ENCODE assay signal across 1 cellular context in the genomic region with DNA sequence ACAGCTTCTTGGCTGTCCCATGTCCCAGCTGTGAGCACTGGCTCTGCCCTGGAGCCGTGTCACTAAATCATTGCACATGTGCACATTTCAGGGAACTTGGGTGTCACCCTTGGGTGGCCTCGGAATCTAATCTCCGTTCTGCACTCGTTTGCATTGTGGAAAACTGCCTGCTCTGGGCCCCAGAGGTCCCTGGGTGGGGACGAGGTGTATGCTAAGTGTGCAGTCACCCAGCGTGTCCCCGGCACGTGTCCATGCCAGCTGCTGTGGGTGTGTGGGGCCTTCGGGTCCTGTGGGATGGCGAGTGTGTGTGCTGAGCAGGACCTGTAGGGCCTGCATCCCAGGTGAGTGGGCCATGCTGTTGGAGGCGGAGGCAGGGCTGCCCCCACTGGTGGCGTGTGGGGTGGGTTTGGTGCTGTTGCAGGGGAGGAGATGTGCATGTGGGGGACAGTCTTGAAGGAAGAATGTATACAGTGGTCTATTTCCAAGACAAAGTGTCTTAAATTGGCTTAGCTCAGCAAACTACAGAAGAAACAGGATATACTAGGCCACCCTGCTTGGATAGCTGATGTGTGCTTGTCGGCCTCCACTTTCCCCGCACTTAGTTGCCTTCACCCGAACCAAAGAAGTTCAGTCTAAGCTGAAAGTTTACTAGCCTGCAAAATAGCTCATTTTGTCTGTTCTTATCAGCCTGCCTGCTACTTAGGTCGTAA.
A peak's percentile ranks its signal among the peaks of the same experiment; 100 is the strongest.
TF ChIP-seq lines count a peak whose summit lies in the region.

No MANE protein-coding gene starts in this region.

TF ChIP-seq in K562, 482 proteins besides CTCF, POLR2A, EP300 and RAD21 (continued from another document and continues in another):
- TF ChIP-seq, protein P1, sequence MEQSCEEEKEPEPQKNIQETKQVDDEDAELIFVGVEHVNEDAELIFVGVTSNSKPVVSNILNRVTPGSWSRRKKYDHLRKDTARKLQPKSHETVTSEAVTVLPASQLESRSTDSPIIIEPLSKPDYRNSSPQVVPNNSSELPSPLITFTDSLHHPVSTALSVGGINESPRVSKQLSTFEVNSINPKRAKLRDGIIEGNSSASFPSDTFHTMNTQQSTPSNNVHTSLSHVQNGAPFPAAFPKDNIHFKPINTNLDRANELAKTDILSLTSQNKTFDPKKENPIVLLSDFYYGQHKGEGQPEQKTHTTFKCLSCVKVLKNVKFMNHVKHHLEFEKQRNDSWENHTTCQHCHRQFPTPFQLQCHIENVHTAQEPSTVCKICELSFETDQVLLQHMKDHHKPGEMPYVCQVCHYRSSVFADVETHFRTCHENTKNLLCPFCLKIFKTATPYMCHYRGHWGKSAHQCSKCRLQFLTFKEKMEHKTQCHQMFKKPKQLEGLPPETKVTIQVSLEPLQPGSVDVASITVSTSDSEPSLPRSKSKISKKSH (CRISPR knock-in tag; IDR thresholded peaks at IDR 0.05) = no peak
- TF ChIP-seq RBM22 (IDR thresholded peaks at IDR 0.05; ENCODE audit: low read depth, low read length, poor library complexity, severe bottlenecking) (no peak), ZNF224 (CRISPR knock-in tag; IDR thresholded peaks at IDR 0.05) (no peak), KDM4B (IDR thresholded peaks at IDR 0.05; ENCODE audit: borderline replicate concordance in 2 of 2, low read depth in 1 of 2) (no peak), ZNF239 (CRISPR knock-in tag; IDR thresholded peaks at IDR 0.05) (no peak), FOXA3 (CRISPR knock-in tag; conservative IDR thresholded peaks at IDR 0.05 in 1 of 2, IDR thresholded peaks at IDR 0.05 in 1 of 2) (no peak), SMAD1 (IDR thresholded peaks at IDR 0.05; ENCODE audit: low read depth, low read length, partially characterized antibody) (no peak), NONO (IDR thresholded peaks at IDR 0.05; ENCODE audit: low read depth in 2 of 2, low read length in 1 of 2) (peak in 1 of 2 experiments; percentile 33; a peak in 1 of 4 replicates), FOS (IDR thresholded peaks at IDR 0.05; ENCODE audit: extremely low read depth, insufficient read length) (no peak), FIP1L1 (IDR thresholded peaks at IDR 0.05; ENCODE audit: low read depth, low read length, poor library complexity, severe bottlenecking) (no peak), GABPA (tag; conservative IDR thresholded peaks at IDR 0.05; ENCODE audit: low read depth) (no peak), POLR2AphosphoS2 (IDR thresholded peaks at IDR 0.05; ENCODE audit: low read length) (0 out of 2 replicates have a peak, but pooled peaks have one; percentile 43), YBX1 (IDR thresholded peaks at IDR 0.05) (no peak), NRF1 (conservative IDR thresholded peaks at IDR 0.05 in 1 of 2, IDR thresholded peaks at IDR 0.05 in 1 of 2) (0 out of 4 replicates have a peak, but pooled peaks of 1 of the 2 experiments have one; percentile 27), MTF1 (CRISPR knock-in tag; IDR thresholded peaks at IDR 0.05; ENCODE audit: borderline replicate concordance) (no peak), CHD4 (IDR thresholded peaks at IDR 0.05; ENCODE audit: insufficient read depth, insufficient replicate concordance, low read depth, low read length, poor library complexity, severe bottlenecking) (no peak), DDX20 (tag; IDR thresholded peaks at IDR 0.05; ENCODE audit: low read depth) (no peak), SRF (CRISPR knock-in tag; IDR thresholded peaks at IDR 0.05) (no peak), CBX5 (IDR thresholded peaks at IDR 0.05; ENCODE audit: borderline replicate concordance, low read depth) (no peak), ZFX (CRISPR knock-in tag; IDR thresholded peaks at IDR 0.05) (no peak), ZFPM2 (CRISPR knock-in tag; IDR thresholded peaks at IDR 0.05) (no peak), ZFP36 (IDR thresholded peaks at IDR 0.05; ENCODE audit: low read depth, low read length, partially characterized antibody) (peak; percentile 44), CBX1 (IDR thresholded peaks at IDR 0.05; ENCODE audit: low read depth) (no peak), HCFC1 (IDR thresholded peaks at IDR 0.05; ENCODE audit: low read depth, low read length) (no peak), YY1 (IDR thresholded peaks at IDR 0.05; ENCODE audit: borderline replicate concordance in 1 of 3, control insufficient read depth in 1 of 3, extremely low read depth in 1 of 3, insufficient read depth in 3 of 3, insufficient read length in 1 of 3, insufficient replicate concordance in 2 of 3, low read depth in 1 of 3, low read length in 2 of 3) (no peak), RBM25 (IDR thresholded peaks at IDR 0.05; ENCODE audit: low read depth, low read length, severe bottlenecking) (no peak), SRSF7 (optimal IDR thresholded peaks at IDR 0.05; ENCODE audit: low read depth, low read length) (no peak), ZNF507 (tag; conservative IDR thresholded peaks at IDR 0.05) (no peak), ZNF347 (CRISPR knock-in tag; IDR thresholded peaks at IDR 0.05; ENCODE audit: low read depth) (no peak)
- TF ChIP-seq, protein P2, sequence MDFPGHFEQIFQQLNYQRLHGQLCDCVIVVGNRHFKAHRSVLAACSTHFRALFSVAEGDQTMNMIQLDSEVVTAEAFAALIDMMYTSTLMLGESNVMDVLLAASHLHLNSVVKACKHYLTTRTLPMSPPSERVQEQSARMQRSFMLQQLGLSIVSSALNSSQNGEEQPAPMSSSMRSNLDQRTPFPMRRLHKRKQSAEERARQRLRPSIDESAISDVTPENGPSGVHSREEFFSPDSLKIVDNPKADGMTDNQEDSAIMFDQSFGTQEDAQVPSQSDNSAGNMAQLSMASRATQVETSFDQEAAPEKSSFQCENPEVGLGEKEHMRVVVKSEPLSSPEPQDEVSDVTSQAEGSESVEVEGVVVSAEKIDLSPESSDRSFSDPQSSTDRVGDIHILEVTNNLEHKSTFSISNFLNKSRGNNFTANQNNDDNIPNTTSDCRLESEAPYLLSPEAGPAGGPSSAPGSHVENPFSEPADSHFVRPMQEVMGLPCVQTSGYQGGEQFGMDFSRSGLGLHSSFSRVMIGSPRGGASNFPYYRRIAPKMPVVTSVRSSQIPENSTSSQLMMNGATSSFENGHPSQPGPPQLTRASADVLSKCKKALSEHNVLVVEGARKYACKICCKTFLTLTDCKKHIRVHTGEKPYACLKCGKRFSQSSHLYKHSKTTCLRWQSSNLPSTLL (IDR thresholded peaks at IDR 0.05) = no peak
- TF ChIP-seq, protein P3, sequence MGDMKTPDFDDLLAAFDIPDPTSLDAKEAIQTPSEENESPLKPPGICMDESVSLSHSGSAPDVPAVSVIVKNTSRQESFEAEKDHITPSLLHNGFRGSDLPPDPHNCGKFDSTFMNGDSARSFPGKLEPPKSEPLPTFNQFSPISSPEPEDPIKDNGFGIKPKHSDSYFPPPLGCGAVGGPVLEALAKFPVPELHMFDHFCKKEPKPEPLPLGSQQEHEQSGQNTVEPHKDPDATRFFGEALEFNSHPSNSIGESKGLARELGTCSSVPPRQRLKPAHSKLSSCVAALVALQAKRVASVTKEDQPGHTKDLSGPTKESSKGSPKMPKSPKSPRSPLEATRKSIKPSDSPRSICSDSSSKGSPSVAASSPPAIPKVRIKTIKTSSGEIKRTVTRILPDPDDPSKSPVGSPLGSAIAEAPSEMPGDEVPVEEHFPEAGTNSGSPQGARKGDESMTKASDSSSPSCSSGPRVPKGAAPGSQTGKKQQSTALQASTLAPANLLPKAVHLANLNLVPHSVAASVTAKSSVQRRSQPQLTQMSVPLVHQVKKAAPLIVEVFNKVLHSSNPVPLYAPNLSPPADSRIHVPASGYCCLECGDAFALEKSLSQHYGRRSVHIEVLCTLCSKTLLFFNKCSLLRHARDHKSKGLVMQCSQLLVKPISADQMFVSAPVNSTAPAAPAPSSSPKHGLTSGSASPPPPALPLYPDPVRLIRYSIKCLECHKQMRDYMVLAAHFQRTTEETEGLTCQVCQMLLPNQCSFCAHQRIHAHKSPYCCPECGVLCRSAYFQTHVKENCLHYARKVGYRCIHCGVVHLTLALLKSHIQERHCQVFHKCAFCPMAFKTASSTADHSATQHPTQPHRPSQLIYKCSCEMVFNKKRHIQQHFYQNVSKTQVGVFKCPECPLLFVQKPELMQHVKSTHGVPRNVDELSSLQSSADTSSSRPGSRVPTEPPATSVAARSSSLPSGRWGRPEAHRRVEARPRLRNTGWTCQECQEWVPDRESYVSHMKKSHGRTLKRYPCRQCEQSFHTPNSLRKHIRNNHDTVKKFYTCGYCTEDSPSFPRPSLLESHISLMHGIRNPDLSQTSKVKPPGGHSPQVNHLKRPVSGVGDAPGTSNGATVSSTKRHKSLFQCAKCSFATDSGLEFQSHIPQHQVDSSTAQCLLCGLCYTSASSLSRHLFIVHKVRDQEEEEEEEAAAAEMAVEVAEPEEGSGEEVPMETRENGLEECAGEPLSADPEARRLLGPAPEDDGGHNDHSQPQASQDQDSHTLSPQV (IDR thresholded peaks at IDR 0.05) = no peak
- TF ChIP-seq, protein P4, sequence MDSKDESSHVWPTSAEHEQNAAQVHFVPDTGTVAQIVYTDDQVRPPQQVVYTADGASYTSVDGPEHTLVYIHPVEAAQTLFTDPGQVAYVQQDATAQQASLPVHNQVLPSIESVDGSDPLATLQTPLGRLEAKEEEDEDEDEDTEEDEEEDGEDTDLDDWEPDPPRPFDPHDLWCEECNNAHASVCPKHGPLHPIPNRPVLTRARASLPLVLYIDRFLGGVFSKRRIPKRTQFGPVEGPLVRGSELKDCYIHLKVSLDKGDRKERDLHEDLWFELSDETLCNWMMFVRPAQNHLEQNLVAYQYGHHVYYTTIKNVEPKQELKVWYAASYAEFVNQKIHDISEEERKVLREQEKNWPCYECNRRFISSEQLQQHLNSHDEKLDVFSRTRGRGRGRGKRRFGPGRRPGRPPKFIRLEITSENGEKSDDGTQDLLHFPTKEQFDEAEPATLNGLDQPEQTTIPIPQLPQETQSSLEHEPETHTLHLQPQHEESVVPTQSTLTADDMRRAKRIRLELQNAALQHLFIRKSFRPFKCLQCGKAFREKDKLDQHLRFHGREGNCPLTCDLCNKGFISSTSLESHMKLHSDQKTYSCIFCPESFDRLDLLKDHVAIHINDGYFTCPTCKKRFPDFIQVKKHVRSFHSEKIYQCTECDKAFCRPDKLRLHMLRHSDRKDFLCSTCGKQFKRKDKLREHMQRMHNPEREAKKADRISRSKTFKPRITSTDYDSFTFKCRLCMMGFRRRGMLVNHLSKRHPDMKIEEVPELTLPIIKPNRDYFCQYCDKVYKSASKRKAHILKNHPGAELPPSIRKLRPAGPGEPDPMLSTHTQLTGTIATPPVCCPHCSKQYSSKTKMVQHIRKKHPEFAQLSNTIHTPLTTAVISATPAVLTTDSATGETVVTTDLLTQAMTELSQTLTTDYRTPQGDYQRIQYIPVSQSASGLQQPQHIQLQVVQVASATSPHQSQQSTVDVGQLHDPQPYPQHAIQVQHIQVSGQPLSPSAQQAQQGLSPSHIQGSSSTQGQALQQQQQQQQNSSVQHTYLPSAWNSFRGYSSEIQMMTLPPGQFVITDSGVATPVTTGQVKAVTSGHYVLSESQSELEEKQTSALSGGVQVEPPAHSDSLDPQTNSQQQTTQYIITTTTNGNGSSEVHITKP (IDR thresholded peaks at IDR 0.05; ENCODE audit: partially characterized antibody) = no peak
- TF ChIP-seq, protein P5, sequence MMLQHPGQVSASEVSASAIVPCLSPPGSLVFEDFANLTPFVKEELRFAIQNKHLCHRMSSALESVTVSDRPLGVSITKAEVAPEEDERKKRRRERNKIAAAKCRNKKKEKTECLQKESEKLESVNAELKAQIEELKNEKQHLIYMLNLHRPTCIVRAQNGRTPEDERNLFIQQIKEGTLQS (IDR thresholded peaks at IDR 0.05) = 0 out of 2 replicates have a peak, but pooled peaks have one; percentile 10
- TF ChIP-seq, protein P5 (CRISPR knock-in tag; conservative IDR thresholded peaks at IDR 0.05) = no peak
- TF ChIP-seq, protein P6, sequence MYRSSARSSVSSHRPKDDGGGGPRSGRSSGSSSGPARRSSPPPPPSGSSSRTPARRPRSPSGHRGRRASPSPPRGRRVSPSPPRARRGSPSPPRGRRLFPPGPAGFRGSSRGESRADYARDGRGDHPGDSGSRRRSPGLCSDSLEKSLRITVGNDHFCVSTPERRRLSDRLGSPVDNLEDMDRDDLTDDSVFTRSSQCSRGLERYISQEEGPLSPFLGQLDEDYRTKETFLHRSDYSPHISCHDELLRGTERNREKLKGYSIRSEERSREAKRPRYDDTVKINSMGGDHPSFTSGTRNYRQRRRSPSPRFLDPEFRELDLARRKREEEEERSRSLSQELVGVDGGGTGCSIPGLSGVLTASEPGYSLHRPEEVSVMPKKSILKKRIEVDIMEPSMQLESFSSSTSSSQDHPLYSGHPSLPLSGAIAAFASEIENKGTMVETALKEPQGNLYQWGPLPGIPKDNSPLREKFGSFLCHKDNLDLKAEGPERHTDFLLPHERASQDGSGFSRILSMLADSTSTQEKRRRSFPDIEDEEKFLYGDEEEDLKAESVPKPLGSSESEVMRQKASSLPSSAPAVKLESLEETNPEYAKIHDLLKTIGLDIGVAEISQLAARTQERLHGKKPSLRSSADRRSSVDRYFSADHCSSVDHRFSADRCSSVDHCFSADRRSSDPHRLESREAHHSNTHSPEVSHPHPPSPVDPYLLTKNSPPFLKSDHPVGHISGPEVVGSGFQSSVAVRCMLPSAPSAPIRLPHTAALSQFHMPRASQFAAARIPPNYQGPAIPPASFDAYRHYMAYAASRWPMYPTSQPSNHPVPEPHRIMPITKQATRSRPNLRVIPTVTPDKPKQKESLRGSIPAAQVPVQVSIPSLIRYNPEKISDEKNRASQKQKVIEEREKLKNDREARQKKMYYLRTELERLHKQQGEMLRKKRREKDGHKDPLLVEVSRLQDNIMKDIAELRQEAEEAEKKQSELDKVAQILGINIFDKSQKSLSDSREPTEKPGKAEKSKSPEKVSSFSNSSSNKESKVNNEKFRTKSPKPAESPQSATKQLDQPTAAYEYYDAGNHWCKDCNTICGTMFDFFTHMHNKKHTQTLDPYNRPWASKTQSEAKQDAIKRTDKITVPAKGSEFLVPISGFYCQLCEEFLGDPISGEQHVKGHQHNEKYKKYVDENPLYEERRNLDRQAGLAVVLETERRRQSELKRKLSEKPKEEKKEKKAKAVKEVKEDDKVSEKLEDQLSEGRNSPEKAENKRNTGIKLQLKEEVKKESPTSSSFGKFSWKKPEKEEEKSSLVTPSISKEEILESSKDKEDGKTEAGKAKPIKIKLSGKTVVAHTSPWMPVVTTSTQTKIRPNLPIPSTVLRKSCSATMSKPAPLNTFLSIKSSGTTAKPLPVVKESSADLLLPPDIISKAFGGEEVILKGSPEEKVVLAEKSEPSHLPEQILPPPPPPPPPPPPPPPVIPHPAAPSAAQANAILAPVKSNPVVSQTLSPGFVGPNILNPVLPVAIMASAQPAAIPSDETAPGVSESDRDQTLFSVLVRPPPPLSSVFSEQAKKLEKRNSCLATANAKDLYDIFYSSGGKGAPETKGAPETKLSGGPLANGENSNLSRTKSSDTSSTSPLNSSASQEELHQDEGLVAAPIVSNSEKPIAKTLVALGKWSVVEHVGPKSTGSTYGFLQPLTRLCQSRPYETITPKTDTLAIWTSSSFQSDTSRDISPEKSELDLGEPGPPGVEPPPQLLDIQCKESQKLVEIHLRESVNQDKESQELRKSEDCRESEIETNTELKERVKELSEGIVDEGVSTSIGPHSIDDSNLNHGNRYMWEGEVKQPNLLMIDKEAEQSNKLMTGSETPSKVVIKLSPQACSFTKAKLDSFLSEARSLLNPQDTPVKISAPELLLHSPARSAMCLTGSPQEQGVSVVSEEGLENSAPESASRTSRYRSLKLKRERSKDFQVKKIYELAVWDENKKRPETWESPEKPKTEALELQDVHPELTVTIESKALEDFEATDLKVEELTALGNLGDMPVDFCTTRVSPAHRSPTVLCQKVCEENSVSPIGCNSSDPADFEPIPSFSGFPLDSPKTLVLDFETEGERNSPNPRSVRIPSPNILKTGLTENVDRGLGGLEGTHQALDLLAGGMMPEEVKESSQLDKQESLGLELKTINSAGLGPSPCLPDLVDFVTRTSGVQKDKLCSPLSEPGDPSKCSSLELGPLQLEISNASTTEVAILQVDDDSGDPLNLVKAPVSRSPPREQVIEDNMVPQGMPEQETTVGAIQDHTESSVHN (IDR thresholded peaks at IDR 0.05; ENCODE audit: borderline replicate concordance in 1 of 2, low read depth in 1 of 2) = no peak
